In the genomic region with DNA sequence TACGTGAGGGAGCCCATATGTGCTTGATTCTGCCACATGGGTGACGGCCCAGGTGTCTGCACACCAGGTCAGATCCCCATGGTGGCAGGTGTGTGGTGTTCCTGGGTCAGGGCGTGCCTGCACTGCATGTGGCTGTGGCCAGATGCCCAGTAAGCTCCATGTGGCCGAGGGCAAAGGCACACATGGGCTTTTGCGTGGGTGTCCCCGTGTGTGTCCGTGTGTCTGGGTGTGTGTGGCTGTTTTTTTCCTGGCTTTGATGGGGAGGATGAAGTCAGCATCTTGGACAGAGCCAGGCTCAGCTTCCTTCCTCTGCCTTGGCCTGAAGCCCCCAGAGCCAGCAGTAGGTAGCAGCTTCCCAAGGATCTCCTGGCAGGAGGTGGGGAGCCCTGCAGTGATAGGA, we compare ENCODE assay signal across 9 cellular contexts. TPM values are rescaled to one million over a fixed set of nuclear protein-coding genes. Genes with fewer than 3 reads are reported as not detected.
DNase-seq lines count a peak whose midpoint lies in the region; ATAC-seq and TF ChIP-seq lines count a peak whose summit lies in the region.
"Had no signal": no experiment of that assay in that cellular context is flagged by ENCODE, and none has a peak within 500 bp of the region (broad histone marks: within the 10 kb centered on the region; RNA-seq: fewer than 3 reads in every experiment).

No MANE protein-coding gene starts in this region.

- POLR2A ChIA-PET in activated CD8-positive, alpha-beta T cell treated with anti-CD3 and anti-CD28 coated beads, Interleukin-2, amount 10 ng/mL, durations not matched to agents 7 days and 5 days (lab: Charles Lee) = interaction anchor here (1.2 kb wide), 1 partner anchor 54 kb away, joined by 3 read pairs; a partner anchor contains a TSS

- H3K27ac Mint-ChIP-seq in activated CD8-positive, alpha-beta T cell treated with anti-CD3 and anti-CD28 coated beads, Interleukin-2, amount 10 ng/mL, durations not matched to agents 7 days and 5 days = no peak overlapping the region
- H3K27ac Mint-ChIP-seq: activated CD4-positive, alpha-beta T cell treated with anti-CD3 and anti-CD28 coated beads, Interleukin-2, amount 10 ng/mL, durations not matched to agents 24 days and 14 days; stimulated activated naive CD8-positive, alpha-beta T cell treated with anti-CD3 and anti-CD28 coated beads, Interleukin-15, amount 100 ng/mL, for 72 hours had no signal

- intact Hi-C loops in right cardiac atrium (cut with DNase I) = no loop called here

- peak in 2 of 3 donors; percentile 62 to 80 for DNase-seq in right cardiac atrium
- no peak for DNase-seq in activated CD8-positive, alpha-beta T cell treated with anti-CD3 and anti-CD28 coated beads, Interleukin-2, amount 10 ng/mL, durations not matched to agents 7 days and 5 days
- DNase-seq: activated CD4-positive, alpha-beta T cell treated with anti-CD3 and anti-CD28 coated beads, Interleukin-2, amount 10 ng/mL, durations not matched to agents 24 days and 14 days; NCI-H2107; SHP77; stimulated activated CD4-positive, alpha-beta T cell treated with anti-CD3 and anti-CD28 coated beads, Interleukin-12 subunit alpha, Interleukin-12 subunit beta, amount 100 ng/mL, for 4 hours; stimulated activated naive CD8-positive, alpha-beta T cell treated with anti-CD3 and anti-CD28 coated beads, Interleukin-15, amount 100 ng/mL, for 72 hours had no signal

- peaks cover 2% of the 10 kb centered on the region for H3K4me1 Mint-ChIP-seq in activated CD8-positive, alpha-beta T cell treated with anti-CD3 and anti-CD28 coated beads, Interleukin-2, amount 10 ng/mL, durations not matched to agents 7 days and 5 days (ENCODE audit: low read depth)
- H3K4me1 Mint-ChIP-seq: activated CD4-positive, alpha-beta T cell treated with anti-CD3 and anti-CD28 coated beads, Interleukin-2, amount 10 ng/mL, durations not matched to agents 24 days and 14 days had no signal

- 35% methylated on average over 7 of the region's 7 CpGs for WGBS in right cardiac atrium

- peaks cover 14% of the 10 kb centered on the region for H3K27me3 Mint-ChIP-seq in activated CD8-positive, alpha-beta T cell treated with anti-CD3 and anti-CD28 coated beads, Interleukin-2, amount 10 ng/mL, durations not matched to agents 7 days and 5 days (ENCODE audit: low read depth)

- ATAC-seq in right cardiac atrium (peak in 1 of 2 donors; percentile 7), GM21360 (IDR thresholded peaks at IDR 0.05; ENCODE audit: unreplicated experiment) (no peak)
- ATAC-seq in activated CD8-positive, alpha-beta T cell treated with anti-CD3 and anti-CD28 coated beads, Interleukin-2, amount 10 ng/mL, durations not matched to agents 7 days and 5 days = no peak

- H3K4me3 ChIP-seq in right cardiac atrium (ENCODE audit: low read length) = no peak overlapping the region

- H3K27ac ChIP-seq in right cardiac atrium (ENCODE audit: low read length) = peak overlapping the region; percentile 65

- H3K4me1 ChIP-seq in right cardiac atrium (ENCODE audit: control insufficient read depth, insufficient read depth, low read length) = peaks cover 44% of the 10 kb centered on the region

- no peak overlapping the region for H3K4me3 Mint-ChIP-seq in activated CD8-positive, alpha-beta T cell treated with anti-CD3 and anti-CD28 coated beads, Interleukin-2, amount 10 ng/mL, durations not matched to agents 7 days and 5 days
- H3K4me3 Mint-ChIP-seq: activated CD4-positive, alpha-beta T cell treated with anti-CD3 and anti-CD28 coated beads, Interleukin-2, amount 10 ng/mL, durations not matched to agents 24 days and 14 days; stimulated activated naive CD8-positive, alpha-beta T cell treated with anti-CD3 and anti-CD28 coated beads, Interleukin-15, amount 100 ng/mL, for 72 hours had no signal

- H3K27me3 ChIP-seq in right cardiac atrium (ENCODE audit: control insufficient read depth, insufficient read depth) = no peaks in the 10 kb centered on the region

- H3K36me3 Mint-ChIP-seq in activated CD8-positive, alpha-beta T cell treated with anti-CD3 and anti-CD28 coated beads, Interleukin-2, amount 10 ng/mL, durations not matched to agents 7 days and 5 days (ENCODE audit: low read depth) = peaks cover 8% of the 10 kb centered on the region

- peak; percentile 12 for TF ChIP-seq POLR2A in GM10847 (IDR thresholded peaks at IDR 0.05; ENCODE audit: extremely low read depth, insufficient read length)

- H3K9me3 Mint-ChIP-seq in activated CD8-positive, alpha-beta T cell treated with anti-CD3 and anti-CD28 coated beads, Interleukin-2, amount 10 ng/mL, durations not matched to agents 7 days and 5 days (ENCODE audit: insufficient read depth) = no peaks in the 10 kb centered on the region
- H3K9me3 Mint-ChIP-seq: activated CD4-positive, alpha-beta T cell treated with anti-CD3 and anti-CD28 coated beads, Interleukin-2, amount 10 ng/mL, durations not matched to agents 24 days and 14 days; stimulated activated naive CD8-positive, alpha-beta T cell treated with anti-CD3 and anti-CD28 coated beads, Interleukin-15, amount 100 ng/mL, for 72 hours had no signal

- CTCF ChIA-PET in activated CD8-positive, alpha-beta T cell treated with anti-CD3 and anti-CD28 coated beads, Interleukin-2, amount 10 ng/mL, durations not matched to agents 7 days and 5 days (lab: Charles Lee) = interaction anchor here (1.5 kb wide), 1 partner anchor 44 kb away, joined by 4 read pairs; no protein-coding TSS in a partner anchor

- H3K9me3 ChIP-seq in right cardiac atrium (ENCODE audit: control insufficient read depth, low read length) = no peaks in the 10 kb centered on the region

RNA-seq across cellular contexts. Expression of a gene that starts 1.5 kb away (rescaled TPM):
- 100 to 1,000 TPM in 3 of 4 donors, 10 to 100 TPM in 1; 77.9 to 182 (median 115) TPM for total RNA-seq in right cardiac atrium
- polyA plus RNA-seq in right cardiac atrium = 99.0 TPM
- 1 to 10 TPM; 3.4 to 4.8 TPM for total RNA-seq in activated CD8-positive, alpha-beta T cell treated with anti-CD3 and anti-CD28 coated beads, Interleukin-2, amount 10 ng/mL, durations not matched to agents 7 days and 5 days

RNA-seq across cellular contexts. Expression of a gene that starts 17.4 kb away (rescaled TPM):
- 10 to 100 TPM; 35.2 to 44.9 (median 38.5) TPM for total RNA-seq in right cardiac atrium
- polyA plus RNA-seq in right cardiac atrium = 29.2 TPM
- total RNA-seq in activated CD8-positive, alpha-beta T cell treated with anti-CD3 and anti-CD28 coated beads, Interleukin-2, amount 10 ng/mL, durations not matched to agents 7 days and 5 days = 100 to 1,000 TPM; 107 to 117 TPM

RNA-seq across cellular contexts. Expression of a gene that starts 19.5 kb away (rescaled TPM):
- total RNA-seq in right cardiac atrium = 1 to 10 TPM; 2.9 to 3.6 (median 3.1) TPM
- 3.5 TPM for polyA plus RNA-seq in right cardiac atrium
- 1 to 10 TPM; 7.0 to 8.5 TPM for total RNA-seq in activated CD8-positive, alpha-beta T cell treated with anti-CD3 and anti-CD28 coated beads, Interleukin-2, amount 10 ng/mL, durations not matched to agents 7 days and 5 days

RNA-seq across cellular contexts. Expression of a gene that starts 41.1 kb away (rescaled TPM):
- total RNA-seq in right cardiac atrium = 1 to 10 TPM; 1.5 to 3.3 (median 1.8) TPM
- polyA plus RNA-seq in right cardiac atrium = 2.6 TPM
- under 1 TPM; 0.37 to 0.45 TPM for total RNA-seq in activated CD8-positive, alpha-beta T cell treated with anti-CD3 and anti-CD28 coated beads, Interleukin-2, amount 10 ng/mL, durations not matched to agents 7 days and 5 days

RNA-seq across cellular contexts. Expression of a gene that starts 43.3 kb away (rescaled TPM):
- total RNA-seq in right cardiac atrium = 10 to 100 TPM; 26.1 to 30.5 (median 30.1) TPM
- 22.4 TPM for polyA plus RNA-seq in right cardiac atrium
- total RNA-seq in activated CD8-positive, alpha-beta T cell treated with anti-CD3 and anti-CD28 coated beads, Interleukin-2, amount 10 ng/mL, durations not matched to agents 7 days and 5 days = 10 to 100 TPM; 15.4 to 17.1 TPM

Comparison
In these comparisons a context has a peak if more than half of its experiments do, and no peak if none do; other contexts are left out.
1. RNA of a gene that starts 1.5 kb away (total RNA-seq): 77.9 to 182 TPM in right cardiac atrium; 3.4 to 4.8 TPM in activated CD8-positive, alpha-beta T cell treated with anti-CD3 and anti-CD28 coated beads, Interleukin-2, amount 10 ng/mL, durations not matched to agents 7 days and 5 days; every median in the first group is over 10 times any median in the second.